1 cellular context compared by ENCODE assay signal in the genomic region with DNA sequence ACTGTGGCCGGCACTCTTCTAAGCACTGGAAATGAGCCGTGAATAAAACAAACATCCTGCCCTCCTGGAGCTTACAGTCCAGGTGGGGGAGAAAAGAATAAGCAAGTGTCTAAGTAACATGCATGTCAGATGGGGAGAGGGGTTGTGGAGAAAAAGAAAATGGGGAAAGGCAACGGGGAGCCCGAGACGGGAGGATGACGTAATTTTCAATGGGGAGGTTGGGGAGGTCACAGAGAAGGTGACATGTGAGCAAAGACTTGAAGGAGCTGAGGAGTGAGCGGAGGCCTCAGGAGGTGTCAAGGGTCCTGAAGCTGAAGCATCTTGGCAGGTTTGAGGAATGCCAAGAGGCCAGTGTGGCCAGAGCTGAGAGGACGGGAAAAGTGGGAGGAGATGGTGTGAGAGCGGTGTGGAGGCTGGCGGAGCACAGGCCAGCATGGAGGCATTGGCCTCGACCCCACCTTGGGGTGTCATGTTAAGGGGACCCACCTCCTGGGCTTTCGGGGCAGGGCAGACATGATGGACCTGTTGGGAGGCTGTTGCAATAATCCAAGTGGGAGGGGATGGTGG.
TF ChIP-seq lines count a peak whose summit lies in the region.

No MANE protein-coding gene starts in this region.

TF ChIP-seq in HepG2, 621 proteins besides CTCF, POLR2A, EP300 and RAD21:
- TF ChIP-seq ATF7 (IDR thresholded peaks at IDR 0.05) (peak; percentile 97), ATF7 (CRISPR knock-in tag; IDR thresholded peaks at IDR 0.05) (no peak), GZF1 (CRISPR knock-in tag; IDR thresholded peaks at IDR 0.05) (no peak), CREB1 (IDR thresholded peaks at IDR 0.05) (peak; percentile 55; the same call in 1 of the 2 replicates), CREB1 (CRISPR knock-in tag; IDR thresholded peaks at IDR 0.05) (no peak)
